14 cellular contexts compared by ENCODE assay signal in genomic region chrX:42247241-42247640, GRCh38.
DNase-seq lines count a peak whose midpoint lies in the region; ATAC-seq, FAIRE-seq and TF ChIP-seq lines count a peak whose summit lies in the region.
"Had no signal": no experiment of that assay in that cellular context is flagged by ENCODE, and none has a peak within 500 bp of the region (broad histone marks: within the 10 kb centered on the region; RNA-seq: fewer than 3 reads in every experiment).

No MANE protein-coding gene starts in this region.

- no peak for TF ChIP-seq RAD21 in A549 (conservative IDR thresholded peaks at IDR 0.05 in 1 of 2, IDR thresholded peaks at IDR 0.05 in 1 of 2)

- H3K27me3 ChIP-seq in breast epithelium (peaks cover 0 to 26% of the 10 kb centered on the region in 2 donors), left lung (no peaks in the 10 kb centered on the region)
- H3K27me3 ChIP-seq: BE2C, sigmoid colon had no signal

- TF ChIP-seq EP300 in A549 (IDR thresholded peaks at IDR 0.05), result no peak

- FAIRE-seq in A549 (lab: Jason Lieb, UNC), result no peak

- no peaks in the 10 kb centered on the region for H3K36me3 ChIP-seq in breast epithelium
- no peaks in the 10 kb centered on the region for H3K36me3 ChIP-seq in left lung
- H3K36me3 ChIP-seq: BE2C, sigmoid colon had no signal

- no peaks in the 10 kb centered on the region for H3K9me3 ChIP-seq in A549
- H3K9me3 ChIP-seq in breast epithelium, result no peaks in the 10 kb centered on the region
- no peaks in the 10 kb centered on the region for H3K9me3 ChIP-seq in left lung
- H3K9me3 ChIP-seq: BE2C, sigmoid colon had no signal

- peak overlapping the region; percentile 33; the same call in 1 of the 3 replicates for H3K4me2 ChIP-seq in A549

- no peak overlapping the region for H3K4me3 ChIP-seq in A549
- H3K4me3 ChIP-seq in breast epithelium, result peak overlapping the region; percentile 7 to 53 (median 33)
- H3K4me3 ChIP-seq in left lung, result no peak overlapping the region
- H3K4me3 ChIP-seq: sigmoid colon had no signal

- in situ Hi-C loops in KBM-7 (cut with MboI; ENCODE audit: low pct_unique_long_range_greater_than_20kb, low sequenced_read_pairs), result no loop called here

- CTCF ChIA-PET in A549 (lab: Yijun Ruan, JAX), result interaction anchor here (0.7 kb wide), 1 partner anchor 15 kb away, joined by 3 read pairs; no protein-coding TSS in a partner anchor

- 59% methylated on average over 6 of the region's 6 CpGs for WGBS in A549 (ENCODE audit: missing lambda C conversion rate)

- no peak overlapping the region for H3K27ac ChIP-seq in A549
- peak overlapping the region; percentile 39 to 58 for H3K27ac ChIP-seq in breast epithelium
- H3K27ac ChIP-seq in left lung, result no peak overlapping the region
- H3K27ac ChIP-seq: sigmoid colon had no signal

- no peak for TF ChIP-seq CTCF in A549 (IDR thresholded peaks at IDR 0.05)
- no peak for TF ChIP-seq CTCF in breast epithelium (IDR thresholded peaks at IDR 0.05)
- TF ChIP-seq CTCF in left lung (IDR thresholded peaks at IDR 0.05), result no peak

- POLR2A ChIA-PET in A549 (lab: Yijun Ruan, JAX), result no interaction called here

- intact Hi-C loops in breast epithelium (cut with DNase I; ENCODE audit: low total_unique reads), result no loop called here
- intact Hi-C loops in left lung (cut with DNase I), result no loop called here

- ATAC-seq in A549, result no peak
- ATAC-seq in left lung, result peak; percentile 47
- ATAC-seq: activated CD8-positive, alpha-beta T cell treated with anti-CD3 and anti-CD28 coated beads for 36 hours; activated naive CD4-positive, alpha-beta T cell treated with anti-CD3 and anti-CD28 coated beads, Interleukin-2, amount 50 U/mL, for 72 hours had no signal

- H3K4me1 ChIP-seq in A549 (no peaks in the 10 kb centered on the region), breast epithelium (no peaks in the 10 kb centered on the region), left lung (no peaks in the 10 kb centered on the region)
- H3K4me1 ChIP-seq: BE2C, sigmoid colon had no signal

- no peak for DNase-seq in A549 (ENCODE audit: low read depth in 1 of 2, low spot score in 1 of 2)
- DNase-seq in KBM-7, result peak; percentile 51
- DNase-seq in breast epithelium (ENCODE audit: low spot score in 2 of 2), result no peak
- DNase-seq in left lung, result no peak
- DNase-seq in NOMO-1 treated with dmso at 0.1 percent for 144 hours (lab: John Stamatoyannopoulos, UW; ENCODE audit: unreplicated experiment), result no peak
- DNase-seq in activated gamma-delta T cell (lab: John Stamatoyannopoulos, UW), result no peak
- DNase-seq in LoVo (ENCODE audit: low spot score), result no peak
- no peak for DNase-seq in middle frontal gyrus (ENCODE audit: extremely low spot score, low spot score)
- DNase-seq: activated CD8-positive, alpha-beta T cell treated with anti-CD3 and anti-CD28 coated beads for 36 hours; BE2C; hippocampal formation; NCI-H748 treated with DMSO at 0.1 percent for 48 hours; sigmoid colon had no signal

- TF ChIP-seq POLR2A in A549 (IDR thresholded peaks at IDR 0.05; ENCODE audit: low read length), result no peak
- no peak for TF ChIP-seq POLR2A in breast epithelium (IDR thresholded peaks at IDR 0.05)

TF ChIP-seq in A549, 52 proteins besides CTCF, POLR2A, EP300 and RAD21:
- TF ChIP-seq HMGXB4 (CRISPR knock-in tag; IDR thresholded peaks at IDR 0.05; ENCODE audit: borderline replicate concordance), result no peak
- TF ChIP-seq REST (IDR thresholded peaks at IDR 0.05), result no peak
- no peak for TF ChIP-seq NPAS2 (CRISPR knock-in tag; IDR thresholded peaks at IDR 0.05; ENCODE audit: borderline replicate concordance)
- TF ChIP-seq RARB (CRISPR knock-in tag; IDR thresholded peaks at IDR 0.05), result no peak
- no peak for TF ChIP-seq RFX5 (IDR thresholded peaks at IDR 0.05)
- no peak for TF ChIP-seq SMC3 (IDR thresholded peaks at IDR 0.05)
- no peak for TF ChIP-seq FOSL2 (IDR thresholded peaks at IDR 0.05)
- TF ChIP-seq FOSL2 (CRISPR knock-in tag; IDR thresholded peaks at IDR 0.05), result no peak
- TF ChIP-seq MAFK (IDR thresholded peaks at IDR 0.05; ENCODE audit: partially characterized antibody), result no peak
- no peak for TF ChIP-seq PBX3 (IDR thresholded peaks at IDR 0.05)
- no peak for TF ChIP-seq KDM5A (IDR thresholded peaks at IDR 0.05)
TF ChIP-seq in A549: peak in this region for 0.

Comparison
In these comparisons a context has a peak if more than half of its experiments do, and no peak if none do; other contexts are left out.
1. H3K27ac ChIP-seq: peak in breast epithelium (2 of 2); none in A549 (0 of 2) and left lung (0 of 2).
2. H3K4me3 ChIP-seq: peak in breast epithelium (3 of 3); none in A549 (single experiment) and left lung (0 of 2).